In the genomic region with DNA sequence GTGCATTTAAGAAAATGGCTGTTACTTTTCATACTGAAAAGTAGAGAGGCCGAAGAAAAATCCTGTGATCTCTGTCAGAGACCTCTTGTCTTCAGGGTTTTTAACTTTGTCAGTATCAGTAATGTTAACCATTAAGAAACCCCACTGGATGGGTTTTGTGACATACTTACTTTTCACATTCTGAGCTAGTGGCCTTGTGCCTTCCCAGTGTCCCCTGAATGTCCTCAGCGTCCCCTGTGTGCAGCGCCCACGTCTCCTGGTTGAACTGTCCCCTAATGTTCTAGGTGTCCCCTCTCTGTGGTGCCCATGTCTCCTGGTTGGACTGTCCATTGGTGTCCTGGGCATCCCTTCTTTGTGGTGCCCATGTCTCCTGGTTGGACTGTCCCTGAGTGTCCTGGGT, we compare ENCODE assay signal across 27 cellular contexts. TPM values are rescaled to one million over a fixed set of nuclear protein-coding genes. Genes with fewer than 3 reads are reported as not detected.
A peak's percentile ranks its signal among the peaks of the same experiment; 100 is the strongest.
DNase-seq lines count a peak whose midpoint lies in the region; ATAC-seq and TF ChIP-seq lines count a peak whose summit lies in the region.
"Had no signal": no experiment of that assay in that cellular context is flagged by ENCODE, and none has a peak within 500 bp of the region (broad histone marks: within the 10 kb centered on the region; RNA-seq: fewer than 3 reads in every experiment).

No MANE protein-coding gene starts in this region.

- DNase-seq in heart right ventricle (no peak), cardiac septum (ENCODE audit: low spot score) (no peak), upper lobe of left lung (no peak), A172 (ENCODE audit: low spot score) (no peak), putamen (ENCODE audit: low spot score) (no peak)
- DNase-seq: activated CD4-positive, alpha-beta T cell treated with anti-CD3 and anti-CD28 coated beads, Interleukin-2, amount 10 ng/mL, durations not matched to agents 24 days and 14 days; activated naive CD4-positive, alpha-beta T cell treated with Interleukin-2 at 50 U/mL for 16 hours; activated T-cell treated with anti-CD3 and anti-CD28 coated beads, Interleukin-2, amount 50 U/mL, for 48 hours; amygdala; BE2C; dorsolateral prefrontal cortex; NCI-H1694 treated with DMSO at 0.1 percent for 48 hours; NCI-H526; sigmoid colon; stimulated activated CD8-positive, alpha-beta memory T cell treated with anti-CD3 and anti-CD28 coated beads, Interleukin-4, amount 100 ng/mL, for 48 hours; stomach; T-helper 17 cell had no signal

- TF ChIP-seq EP300 in upper lobe of left lung (IDR thresholded peaks at IDR 0.05): no peak

- H3K4me1 ChIP-seq in heart right ventricle: peaks cover 19 to 62% (median 32%) of the 10 kb centered on the region in 9 donors
- peaks cover 0 to 8% of the 10 kb centered on the region in 2 donors for H3K4me1 ChIP-seq in muscle layer of duodenum (ENCODE audit: control insufficient read depth in 1 of 2, insufficient read depth in 2 of 2, low read length in 2 of 2)
- peaks cover 11 to 26% (median 18%) of the 10 kb centered on the region in 4 donors for H3K4me1 ChIP-seq in upper lobe of left lung
- H3K4me1 ChIP-seq: BE2C, parathyroid adenoma had no signal

- H3K9me3 ChIP-seq in heart right ventricle: no peaks in the 10 kb centered on the region
- no peaks in the 10 kb centered on the region for H3K9me3 ChIP-seq in muscle layer of duodenum (ENCODE audit: control insufficient read depth in 1 of 2, low read length in 2 of 2)
- H3K9me3 ChIP-seq in upper lobe of left lung: no peaks in the 10 kb centered on the region
- H3K9me3 ChIP-seq: BE2C, HAP-1, sigmoid colon, SJSA1, stomach had no signal

- 94 to 97% methylated on average over 4 of the region's 4 CpGs for WGBS in heart right ventricle, 2 donors
- 90 to 94% methylated on average over 4 of the region's 4 CpGs for WGBS in upper lobe of left lung, 2 donors

- H3K36me3 ChIP-seq in heart right ventricle: peaks cover 0 to 13% (median 9%) of the 10 kb centered on the region in 9 donors
- peaks cover 4 to 5% of the 10 kb centered on the region in 2 donors for H3K36me3 ChIP-seq in muscle layer of duodenum (ENCODE audit: control insufficient read depth in 1 of 2, insufficient read depth in 2 of 2, low read length in 2 of 2)
- H3K36me3 ChIP-seq in upper lobe of left lung: peaks cover 0 to 4% (median 3%) of the 10 kb centered on the region in 4 donors
- H3K36me3 ChIP-seq: BE2C, SJSA1 had no signal

- TF ChIP-seq CTCF in heart right ventricle (IDR thresholded peaks at IDR 0.05) (no peak), upper lobe of left lung (IDR thresholded peaks at IDR 0.05) (no peak)

- no peak for TF ChIP-seq POLR2A in upper lobe of left lung (IDR thresholded peaks at IDR 0.05)

- peak overlapping the region; percentile 98 for H3K27ac Mint-ChIP-seq in dendritic cell treated with granulocyte-macrophage colony-stimulating factor and Interleukin-4, amounts not matched to agents 40 ng/mL and 50 ng/mL, for 4 days

- intact Hi-C loops in heart right ventricle (cut with DNase I): loop anchor here in 3 of 10 donors (5.0 to 10.0 kb wide), 3 partner anchors 39 to 171 kb away; partner anchors contain the start of gene ESYT2 (in 1 of the 3)
- intact Hi-C loops in cardiac septum (cut with DNase I): no loop called here
- intact Hi-C loops in dendritic cell treated with granulocyte-macrophage colony-stimulating factor and Interleukin-4, amounts not matched to agents 40 ng/mL and 50 ng/mL, for 4 days (cut with micrococcal nuclease): loop anchor here (2.0 to 10.0 kb wide), 2 partner anchors 37 to 109 kb away; partner anchors contain the start of gene ESYT2

- H3K36me3 Mint-ChIP-seq in dendritic cell treated with granulocyte-macrophage colony-stimulating factor and Interleukin-4, amounts not matched to agents 40 ng/mL and 50 ng/mL, for 4 days (ENCODE audit: low read depth): peaks cover 12% of the 10 kb centered on the region

- no peaks in the 10 kb centered on the region for H3K9me3 Mint-ChIP-seq in dendritic cell treated with granulocyte-macrophage colony-stimulating factor and Interleukin-4, amounts not matched to agents 40 ng/mL and 50 ng/mL, for 4 days
- H3K9me3 Mint-ChIP-seq: activated CD4-positive, alpha-beta T cell treated with anti-CD3 and anti-CD28 coated beads, Interleukin-2, amount 10 ng/mL, durations not matched to agents 24 days and 14 days; mesothelial cell of epicardium; natural killer cell treated with Interleukin-12 subunit alpha and Interleukin-12 subunit beta and Interleukin-15 and Interleukin-18, amount 100 ng/mL, for 72 hours had no signal

- no peak overlapping the region for H3K4me3 Mint-ChIP-seq in dendritic cell treated with granulocyte-macrophage colony-stimulating factor and Interleukin-4, amounts not matched to agents 40 ng/mL and 50 ng/mL, for 4 days
- H3K4me3 Mint-ChIP-seq: T-helper 17 cell had no signal

- no peak for ATAC-seq in heart right ventricle
- ATAC-seq in upper lobe of left lung (ENCODE audit: low FRiP score in 2 of 2): no peak
- ATAC-seq in GM19452 (IDR thresholded peaks at IDR 0.05; ENCODE audit: unreplicated experiment): no peak
- ATAC-seq: natural killer cell treated with Interleukin-12 subunit alpha and Interleukin-12 subunit beta and Interleukin-15 and Interleukin-18, amount 100 ng/mL, for 72 hours; Panc1; T-helper 17 cell had no signal

- H3K4me1 Mint-ChIP-seq in dendritic cell treated with granulocyte-macrophage colony-stimulating factor and Interleukin-4, amounts not matched to agents 40 ng/mL and 50 ng/mL, for 4 days (ENCODE audit: low read depth): peaks cover 29% of the 10 kb centered on the region

- H3K4me3 ChIP-seq in heart right ventricle (no peak overlapping the region), muscle layer of duodenum (ENCODE audit: low read depth in 1 of 2, low read length in 2 of 2) (no peak overlapping the region), upper lobe of left lung (no peak overlapping the region)
- H3K4me3 ChIP-seq: dorsolateral prefrontal cortex, HAP-1, sigmoid colon, SJSA1, stomach had no signal

- no peaks in the 10 kb centered on the region for H3K27me3 Mint-ChIP-seq in dendritic cell treated with granulocyte-macrophage colony-stimulating factor and Interleukin-4, amounts not matched to agents 40 ng/mL and 50 ng/mL, for 4 days
- H3K27me3 Mint-ChIP-seq: activated CD4-positive, alpha-beta T cell treated with anti-CD3 and anti-CD28 coated beads, Interleukin-2, amount 10 ng/mL, durations not matched to agents 24 days and 14 days; natural killer cell treated with Interleukin-12 subunit alpha and Interleukin-12 subunit beta and Interleukin-15 and Interleukin-18, amount 100 ng/mL, for 72 hours; T-helper 17 cell had no signal

- H3K27me3 ChIP-seq in heart right ventricle: no peaks in the 10 kb centered on the region
- no peaks in the 10 kb centered on the region for H3K27me3 ChIP-seq in muscle layer of duodenum (ENCODE audit: low read depth, low read length)
- no peaks in the 10 kb centered on the region for H3K27me3 ChIP-seq in upper lobe of left lung
- H3K27me3 ChIP-seq: BE2C, dorsolateral prefrontal cortex, sigmoid colon, SJSA1, stomach had no signal

- H3K27ac ChIP-seq in heart right ventricle (peak overlapping the region in 9 of 10 donors; percentile 34 to 98 (median 93)), muscle layer of duodenum (ENCODE audit: low read length) (peak overlapping the region; percentile 89), upper lobe of left lung (peak overlapping the region; percentile 83 to 92 (median 85))
- H3K27ac ChIP-seq: epithelial cell of prostate, parathyroid adenoma, SJSA1 had no signal

RNA-seq across cellular contexts. Expression of gene DYNC2I1, which starts 9.6 kb away (rescaled TPM):
- 10 to 100 TPM; 15.8 to 32.4 (median 21.1) TPM for total RNA-seq in heart right ventricle
- polyA plus RNA-seq in heart right ventricle: 10 to 100 TPM; 13.6 to 43.1 TPM
- 24.8 TPM for total RNA-seq in cardiac septum
- 10 to 100 TPM; 17.7 to 61.8 (median 27.3) TPM for total RNA-seq in upper lobe of left lung
- total RNA-seq in A172 (2014; rRNA removed; shearing (Covaris generic)): 3.9 and 9.6 TPM in 2 replicates

RNA-seq across cellular contexts. Expression of gene ESYT2, which starts 36.7 kb away (rescaled TPM):
- 10 to 100 TPM; 44.3 to 79.2 (median 50.0) TPM for total RNA-seq in heart right ventricle
- polyA plus RNA-seq in heart right ventricle: 10 to 100 TPM; 18.9 to 26.4 TPM
- total RNA-seq in cardiac septum: 45.6 TPM
- 100 to 1,000 TPM in 2 of 6 donors, 10 to 100 TPM in 4; 60.7 to 115 (median 74.7) TPM for total RNA-seq in upper lobe of left lung
- 48.4 and 50.1 TPM in 2 replicates for total RNA-seq in A172 (2014; rRNA removed; shearing (Covaris generic))
